Comparison of ENCODE assay signal across 35 cellular contexts in genomic region chr20:8862092-8862491, GRCh38.
"Had no signal": no experiment of that assay in that cellular context is flagged by ENCODE, and none has a peak within 500 bp of the region (broad histone marks: within the 10 kb centered on the region; RNA-seq: fewer than 3 reads in every experiment).

No MANE protein-coding gene starts in this region.

- H3K4me3 ChIP-seq: Peyer's patch had no signal

- ATAC-seq: activated CD8-positive, alpha-beta memory T cell treated with anti-CD3 and anti-CD28 coated beads, Interleukin-2, amount 10 ng/mL, durations not matched to agents 7 days and 5 days; PC-3; SK-N-SH treated with all-trans-retinoic acid at 6 μM for 48 hours had no signal

- H3K27me3 ChIP-seq: brain microvascular endothelial cell, Peyer's patch had no signal

- DNase-seq: activated B cell treated with CpG ODN at 0.5 μM for 24 hours; activated CD4-positive, alpha-beta memory T cell treated with anti-CD3 and anti-CD28 coated beads, Interleukin-2, amount 10 ng/mL, durations not matched to agents 7 days and 5 days; activated CD4-positive, alpha-beta T cell treated with anti-CD3 and anti-CD28 coated beads for 1 hour; activated CD4-positive, alpha-beta T cell treated with anti-CD3 and anti-CD28 coated beads for 48 hours; activated CD8-positive, alpha-beta memory T cell treated with anti-CD3 and anti-CD28 coated beads for 24 hours; activated CD8-positive, alpha-beta memory T cell treated with anti-CD3 and anti-CD28 coated beads, Interleukin-2, amount 10 ng/mL, durations not matched to agents 7 days and 5 days; activated CD8-positive, alpha-beta memory T cell treated with anti-CD3 and anti-CD28 coated beads, Interleukin-2, amount 50 U/mL, for 48 hours; activated effector memory CD4-positive, alpha-beta T cell treated with Interleukin-2 at 50 U/mL for 16 hours; activated naive CD4-positive, alpha-beta T cell; activated naive CD4-positive, alpha-beta T cell treated with anti-CD3 and anti-CD28 coated beads, Interleukin-2, amount 50 U/mL, for 16 hours; activated naive CD8-positive, alpha-beta T cell treated with anti-CD3 and anti-CD28 coated beads for 36 hours; activated T-cell treated with anti-CD3 and anti-CD28 coated beads, Interleukin-2, amount 50 U/mL, for 48 hours; amniotic stem cell; aorta; brain microvascular endothelial cell; central memory CD4-positive, alpha-beta T cell; Karpas-422; KBM-7; NCI-H1048; NCI-H1105 treated with DMSO at 0.1 percent for 48 hours; NCI-H1436; NCI-H187 treated with DMSO at 0.1 percent for 48 hours; NCI-H2081; NCI-H345; NCI-H510A treated with DMSO at 0.1 percent for 48 hours; NK-92 treated with Interleukin-12 subunit alpha and Interleukin-12 subunit beta, amount 100 ng/mL, for 24 hours; PC-3; Peyer's patch; RPMI8226; SIG-M5; SW 1271; T-helper 1 cell; T-helper 2 cell; T-helper 9 cell had no signal

- H3K36me3 ChIP-seq: brain microvascular endothelial cell, Peyer's patch had no signal

- H3K4me1 ChIP-seq: Peyer's patch had no signal

- H3K27ac ChIP-seq: brain microvascular endothelial cell, Peyer's patch had no signal

- H3K9me3 ChIP-seq: Peyer's patch had no signal
